ENCODE assay signal across 13 cellular contexts in genomic region chr12:2154050-2154449, GRCh38.
DNase-seq lines count a peak whose midpoint lies in the region; ATAC-seq and TF ChIP-seq lines count a peak whose summit lies in the region.
"Had no signal": no experiment of that assay in that cellular context is flagged by ENCODE, and none has a peak within 500 bp of the region (broad histone marks: within the 10 kb centered on the region; RNA-seq: fewer than 3 reads in every experiment).

No MANE protein-coding gene starts in this region.

- H3K4me1 ChIP-seq in adipocyte (ENCODE audit: control insufficient read depth, insufficient read depth, low read length) (peaks cover 28% of the 10 kb centered on the region), rectal smooth muscle tissue (ENCODE audit: control insufficient read depth, insufficient read depth, low read length) (peaks cover 21% of the 10 kb centered on the region)

- intact Hi-C loops in CD4-positive, alpha-beta T cell (cut with DNase I, micrococcal nuclease), result no loop called here

- H3K27me3 Mint-ChIP-seq in CD4-positive, alpha-beta T cell, result peaks cover 31% of the 10 kb centered on the region

- DNase-seq in Daoy (ENCODE audit: low read depth) (peak; percentile 44), adipocyte (ENCODE audit: low read depth) (peak; percentile 59), foreskin fibroblast (peak; percentile 48 to 72), NCI-H2227 treated with DMSO at 0.1 percent for 48 hours (lab: John Stamatoyannopoulos, UW) (no peak), NCI-H1105 treated with DMSO at 0.1 percent for 48 hours (lab: John Stamatoyannopoulos, UW) (no peak)
- no peak for DNase-seq in CD4-positive, alpha-beta T cell
- DNase-seq in activated effector memory CD4-positive, alpha-beta T cell treated with anti-CD3 and anti-CD28 coated beads, Interleukin-2, amount 50 U/mL, for 16 hours, result no peak
- DNase-seq: KG1, NCI-H2171 treated with DMSO at 0.1 percent for 48 hours, PC-3 had no signal

- H3K27ac ChIP-seq in rectal smooth muscle tissue (ENCODE audit: low read depth, low read length), result peak overlapping the region; percentile 73
- no peak overlapping the region for H3K27ac ChIP-seq in CD4-positive, alpha-beta T cell (ENCODE audit: low read depth, low read length)
- H3K27ac ChIP-seq: BLaER1 treated with 17β-estradiol and CSF1 and Interleukin-3, amounts not matched to agents 10 nM and 100 nM had no signal

- TF ChIP-seq CTCF in foreskin fibroblast (IDR thresholded peaks at IDR 0.05; ENCODE audit: low read depth, low read length), result no peak
- TF ChIP-seq CTCF in CD4-positive, alpha-beta T cell (IDR thresholded peaks at IDR 0.05), result no peak

- no peaks in the 10 kb centered on the region for H3K9me3 ChIP-seq in adipocyte (ENCODE audit: control insufficient read depth, low read length)
- no peaks in the 10 kb centered on the region for H3K9me3 ChIP-seq in CD4-positive, alpha-beta T cell (ENCODE audit: control insufficient read depth, low read length)

- H3K27me3 ChIP-seq in adipocyte (replicated peaks; ENCODE audit: control insufficient read depth, insufficient read depth, low read length) (no peaks in the 10 kb centered on the region), rectal smooth muscle tissue (ENCODE audit: control insufficient read depth, insufficient read depth, low read length) (no peaks in the 10 kb centered on the region)
- peaks cover 6% of the 10 kb centered on the region for H3K27me3 ChIP-seq in CD4-positive, alpha-beta T cell (ENCODE audit: control insufficient read depth, insufficient read depth, low read length)
- H3K27me3 ChIP-seq: BLaER1 treated with 17β-estradiol and CSF1 and Interleukin-3, amounts not matched to agents 10 nM and 100 nM had no signal

- H3K4me3 ChIP-seq in adipocyte (ENCODE audit: low read length) (peak overlapping the region; percentile 34), foreskin fibroblast (ENCODE audit: low read depth in 1 of 2, low read length in 2 of 2) (no peak overlapping the region), rectal smooth muscle tissue (ENCODE audit: low read length) (no peak overlapping the region)
- H3K4me3 ChIP-seq: BLaER1 treated with 17β-estradiol and CSF1 and Interleukin-3, amounts not matched to agents 10 nM and 100 nM had no signal

- H3K36me3 Mint-ChIP-seq in CD4-positive, alpha-beta T cell (ENCODE audit: low read depth), result no peaks in the 10 kb centered on the region

- H3K9me3 Mint-ChIP-seq in CD4-positive, alpha-beta T cell, result no peaks in the 10 kb centered on the region
- H3K9me3 Mint-ChIP-seq: T-helper 2 cell treated with Interferon-gamma antibody and Interleukin-4, amounts not matched to agents 5 μg/mL and 100 μg/mL, for 36 hours had no signal

- peak overlapping the region; percentile 53 for H3K9ac ChIP-seq in adipocyte (ENCODE audit: low read length)
- no peak overlapping the region for H3K9ac ChIP-seq in rectal smooth muscle tissue (ENCODE audit: low read length)
- H3K9ac ChIP-seq: BLaER1 treated with 17β-estradiol and CSF1 and Interleukin-3, amounts not matched to agents 10 nM and 100 nM had no signal

- H3K27ac Mint-ChIP-seq in CD4-positive, alpha-beta T cell, result no peak overlapping the region
- H3K27ac Mint-ChIP-seq: T-helper 2 cell treated with Interferon-gamma antibody and Interleukin-4, amounts not matched to agents 5 μg/mL and 100 μg/mL, for 36 hours had no signal

- no peak for ATAC-seq in CD4-positive, alpha-beta T cell (ENCODE audit: poor library complexity)
- ATAC-seq: PC-3 had no signal

- no peak overlapping the region for H3K4me3 Mint-ChIP-seq in CD4-positive, alpha-beta T cell
- H3K4me3 Mint-ChIP-seq: T-helper 2 cell treated with Interferon-gamma antibody and Interleukin-4, amounts not matched to agents 5 μg/mL and 100 μg/mL, for 36 hours had no signal

- no peaks in the 10 kb centered on the region for H3K36me3 ChIP-seq in adipocyte (ENCODE audit: control insufficient read depth, insufficient read depth, low read length, severe bottlenecking)
- H3K36me3 ChIP-seq in rectal smooth muscle tissue (ENCODE audit: control insufficient read depth, insufficient read depth, low read length), result no peaks in the 10 kb centered on the region
- H3K36me3 ChIP-seq: BLaER1 treated with 17β-estradiol and CSF1 and Interleukin-3, amounts not matched to agents 10 nM and 100 nM had no signal

- H3K4me1 Mint-ChIP-seq in CD4-positive, alpha-beta T cell (ENCODE audit: low read depth), result no peaks in the 10 kb centered on the region

- CTCF ChIA-PET in CD4-positive, alpha-beta T cell (lab: Charles Lee), result no interaction called here

- POLR2A ChIA-PET in CD4-positive, alpha-beta T cell (lab: Charles Lee), result interaction anchor here (0.5 kb wide), 1 partner anchor 26 kb away, joined by 3 read pairs; no protein-coding TSS in a partner anchor

Comparison
In these comparisons a context has a peak if more than half of its experiments do, and no peak if none do; other contexts are left out.
1. DNase-seq: peak in Daoy (single experiment), adipocyte (single experiment) and foreskin fibroblast (2 of 2); none in CD4-positive, alpha-beta T cell (0 of 10), activated effector memory CD4-positive, alpha-beta T cell treated with anti-CD3 and anti-CD28 coated beads, Interleukin-2, amount 50 U/mL, for 16 hours (single experiment), NCI-H2227 treated with DMSO at 0.1 percent for 48 hours (single experiment) and NCI-H1105 treated with DMSO at 0.1 percent for 48 hours (single experiment).